ENCODE assay signal across 22 cellular contexts in genomic region chrX:54171091-54171490, GRCh38. TPM values are rescaled to one million over a fixed set of nuclear protein-coding genes. Genes with fewer than 3 reads are reported as not detected.
DNase-seq lines count a peak whose midpoint lies in the region; ATAC-seq, FAIRE-seq and TF ChIP-seq lines count a peak whose summit lies in the region.
"Had no signal": no experiment of that assay in that cellular context is flagged by ENCODE, and none has a peak within 500 bp of the region (broad histone marks: within the 10 kb centered on the region; RNA-seq: fewer than 3 reads in every experiment).

No MANE protein-coding gene starts in this region.

- no peak for TF ChIP-seq CTCF in HepG2 (CRISPR knock-in tag; IDR thresholded peaks at IDR 0.05)
- TF ChIP-seq CTCF in BE2C (IDR thresholded peaks at IDR 0.05; ENCODE audit: low read depth, low read length), result no peak

- H3F3A ChIP-seq in GM23248 (ENCODE audit: insufficient read depth), result peaks cover 6% of the 10 kb centered on the region; the same call in 1 of the 2 replicates

- BruUV-seq in HepG2 (replicated peaks; lab: Mats Ljungman, UMichigan), result no TSS peak

- H4K20me1 ChIP-seq in GM23248 (ENCODE audit: insufficient read depth) (no peaks in the 10 kb centered on the region), HepG2 (ENCODE audit: insufficient read depth, low read length) (no peaks in the 10 kb centered on the region)

- H3K27ac ChIP-seq in GM23248 (peak overlapping the region; percentile 41), HepG2 (ENCODE audit: extremely low read length, insufficient read depth, low read length) (no peak overlapping the region), subcutaneous abdominal adipose tissue (ENCODE audit: low read depth, low read length) (peak overlapping the region; percentile 77)
- H3K27ac ChIP-seq: 22Rv1; BLaER1 treated with 17β-estradiol and CSF1 and Interleukin-3, amounts not matched to agents 10 nM and 100 nM had no signal

- intact Hi-C loops in HepG2 (cut with micrococcal nuclease; ENCODE audit: unreplicated experiment), result no loop called here

- H3K79me2 ChIP-seq in GM23248 (ENCODE audit: insufficient read depth) (peaks cover 42% of the 10 kb centered on the region), HepG2 (ENCODE audit: insufficient read depth, low read length) (peaks cover 6% of the 10 kb centered on the region)

- H3K4me3 Mint-ChIP-seq in activated naive CD8-positive, alpha-beta T cell treated with anti-CD3 and anti-CD28 coated beads, Interleukin-2, amount 50 U/mL, for 24 hours, result no peak overlapping the region
- H3K4me3 Mint-ChIP-seq: B cell; CD14-positive monocyte; CD4-positive, alpha-beta T cell; CD8-positive, alpha-beta memory T cell had no signal

- H3K27me3 ChIP-seq in GM23248 (replicated peaks; ENCODE audit: insufficient read depth) (no peaks in the 10 kb centered on the region), adipocyte (replicated peaks; ENCODE audit: control insufficient read depth, insufficient read depth, low read length) (no peaks in the 10 kb centered on the region), HepG2 (ENCODE audit: control insufficient read depth in 1 of 2, insufficient read depth in 2 of 2, low read length in 2 of 2) (no peaks in the 10 kb centered on the region), subcutaneous abdominal adipose tissue (ENCODE audit: control insufficient read depth in 5 of 5, insufficient read depth in 4 of 5, low read length in 5 of 5) (peaks cover 0 to 6% (median 0%) of the 10 kb centered on the region in 5 donors), BE2C (no peaks in the 10 kb centered on the region)

- H3K4me2 ChIP-seq in GM23248 (ENCODE audit: unreplicated experiment) (peak overlapping the region; percentile 24), HepG2 (ENCODE audit: low read depth, low read length) (no peak overlapping the region)
- H3K4me2 ChIP-seq: BLaER1 treated with 17β-estradiol and CSF1 and Interleukin-3, amounts not matched to agents 10 nM and 100 nM had no signal

- no peak for ATAC-seq in HepG2
- ATAC-seq in activated naive CD8-positive, alpha-beta T cell treated with anti-CD3 and anti-CD28 coated beads, Interleukin-2, amount 50 U/mL, for 24 hours, result no peak
- ATAC-seq: GM12878 had no signal

- H3K36me3 ChIP-seq in GM23248 (ENCODE audit: low read depth) (no peaks in the 10 kb centered on the region), adipocyte (ENCODE audit: control insufficient read depth, insufficient read depth, low read length, severe bottlenecking) (no peaks in the 10 kb centered on the region), HepG2 (replicated peaks in 1 of 2; ENCODE audit: control insufficient read depth in 1 of 2, insufficient read depth in 2 of 2, low read length in 2 of 2) (no peaks in the 10 kb centered on the region), subcutaneous abdominal adipose tissue (ENCODE audit: control insufficient read depth in 5 of 5, insufficient read depth in 5 of 5, low read length in 5 of 5) (peaks cover 0 to 3% (median 0%) of the 10 kb centered on the region in 5 donors), BE2C (no peaks in the 10 kb centered on the region)

- H3K36me3 Mint-ChIP-seq in activated naive CD8-positive, alpha-beta T cell treated with anti-CD3 and anti-CD28 coated beads, Interleukin-2, amount 50 U/mL, for 24 hours (ENCODE audit: low read depth), result peaks cover 20% of the 10 kb centered on the region

- H3K4me3 ChIP-seq in GM23248 (no peak overlapping the region), adipocyte (ENCODE audit: low read length) (peak overlapping the region; percentile 13), HepG2 (replicated peaks in 1 of 3; ENCODE audit: insufficient read depth in 1 of 3, low read depth in 2 of 3, low read length in 3 of 3) (no peak overlapping the region), subcutaneous abdominal adipose tissue (ENCODE audit: low read depth in 1 of 5, low read length in 5 of 5) (no peak overlapping the region), BE2C (ENCODE audit: low read depth, low read length) (no peak overlapping the region)
- H3K4me3 ChIP-seq: BLaER1 treated with 17β-estradiol and CSF1 and Interleukin-3, amounts not matched to agents 10 nM and 100 nM; GM12878; HAP-1 had no signal

- no peaks in the 10 kb centered on the region for H3K9me3 Mint-ChIP-seq in activated naive CD8-positive, alpha-beta T cell treated with anti-CD3 and anti-CD28 coated beads, Interleukin-2, amount 50 U/mL, for 24 hours
- H3K9me3 Mint-ChIP-seq: CD4-positive, alpha-beta T cell; CD8-positive, alpha-beta memory T cell had no signal

- H3K27me3 Mint-ChIP-seq in activated naive CD8-positive, alpha-beta T cell treated with anti-CD3 and anti-CD28 coated beads, Interleukin-2, amount 50 U/mL, for 24 hours, result no peaks in the 10 kb centered on the region
- H3K27me3 Mint-ChIP-seq: B cell; CD4-positive, alpha-beta T cell; CD8-positive, alpha-beta memory T cell had no signal

- no peak overlapping the region for H3K27ac Mint-ChIP-seq in activated naive CD8-positive, alpha-beta T cell treated with anti-CD3 and anti-CD28 coated beads, Interleukin-2, amount 50 U/mL, for 24 hours
- H3K27ac Mint-ChIP-seq: B cell; CD14-positive monocyte; CD4-positive, alpha-beta T cell had no signal

- CTCF ChIA-PET in HepG2 (lab: Yijun Ruan, JAX; ENCODE audit: low intra/inter-chr PET ratio, low total read pairs), result no interaction called here

- H3K4me1 Mint-ChIP-seq in activated naive CD8-positive, alpha-beta T cell treated with anti-CD3 and anti-CD28 coated beads, Interleukin-2, amount 50 U/mL, for 24 hours, result peaks cover 3% of the 10 kb centered on the region
- H3K4me1 Mint-ChIP-seq: CD14-positive monocyte had no signal

- peak; percentile 21 for FAIRE-seq in HepG2 (lab: Jason Lieb, UNC)
- FAIRE-seq: A204.1, D721Med, GM12878, H54 had no signal

- no peak for DNase-seq in GM23248
- no peak for DNase-seq in adipocyte (ENCODE audit: low read depth)
- DNase-seq in HepG2 (ENCODE audit: low spot score), result no peak
- no peak for DNase-seq in epidermal melanocyte (ENCODE audit: insufficient read length, low spot score)
- no peak for DNase-seq in BE2C
- no peak for DNase-seq in activated naive CD8-positive, alpha-beta T cell treated with anti-CD3 and anti-CD28 coated beads, Interleukin-2, amount 50 U/mL, for 24 hours
- DNase-seq: CD4-positive, alpha-beta T cell; CD8-positive, alpha-beta memory T cell; DMS 273 treated with DMSO at 0.1 percent for 48 hours; DMS79; GDM1; GOT3 had no signal

- no peak for TF ChIP-seq POLR2A in HepG2 (IDR thresholded peaks at IDR 0.05; ENCODE audit: insufficient read depth in 1 of 2, low read depth in 2 of 2, low read length in 2 of 2)

- peaks cover 7% of the 10 kb centered on the region; the same call in 1 of the 2 replicates for H3K4me1 ChIP-seq in GM23248 (ENCODE audit: insufficient read depth)
- H3K4me1 ChIP-seq in adipocyte (ENCODE audit: control insufficient read depth, insufficient read depth, low read length), result peaks cover 38% of the 10 kb centered on the region
- H3K4me1 ChIP-seq in HepG2 (ENCODE audit: insufficient read depth, low read length), result no peaks in the 10 kb centered on the region
- H3K4me1 ChIP-seq in subcutaneous abdominal adipose tissue (ENCODE audit: control insufficient read depth in 5 of 5, insufficient read depth in 5 of 5, low read length in 5 of 5), result peaks cover 0 to 20% (median 0%) of the 10 kb centered on the region in 5 donors
- no peaks in the 10 kb centered on the region for H3K4me1 ChIP-seq in BE2C
- H3K4me1 ChIP-seq: BLaER1 treated with 17β-estradiol and CSF1 and Interleukin-3, amounts not matched to agents 10 nM and 100 nM had no signal

- no peaks in the 10 kb centered on the region for H3K9me3 ChIP-seq in GM23248 (ENCODE audit: low read depth)
- no peaks in the 10 kb centered on the region for H3K9me3 ChIP-seq in adipocyte (ENCODE audit: control insufficient read depth, low read length)
- no peaks in the 10 kb centered on the region for H3K9me3 ChIP-seq in HepG2 (ENCODE audit: low read length)
- H3K9me3 ChIP-seq in subcutaneous abdominal adipose tissue (ENCODE audit: control insufficient read depth in 5 of 5, low read length in 5 of 5), result no peaks in the 10 kb centered on the region
- no peaks in the 10 kb centered on the region for H3K9me3 ChIP-seq in BE2C
- H3K9me3 ChIP-seq: HAP-1 had no signal

- H2AFZ ChIP-seq in GM23248 (no peak overlapping the region), HepG2 (ENCODE audit: low read length) (no peak overlapping the region)

- TF ChIP-seq RAD21 in HepG2 (CRISPR knock-in tag; IDR thresholded peaks at IDR 0.05), result no peak

- no peaks in the 10 kb centered on the region for H3K9me2 ChIP-seq in GM23248 (ENCODE audit: insufficient read depth)

- POLR2A ChIA-PET in HepG2 (lab: Yijun Ruan, JAX), result interaction anchor here (0.8 kb wide), 1 partner anchor 126 kb away, joined by 3 read pairs; no protein-coding TSS in a partner anchor

- in situ Hi-C loops in GM23248 (cut with MboI), result no loop called here
- in situ Hi-C loops in HepG2 (cut with HindIII; ENCODE audit: extremely low pct_ligation_motif_present, low pct_unique_long_range_greater_than_20kb), result no loop called here

- H3K9ac ChIP-seq in GM23248 (no peak overlapping the region), adipocyte (ENCODE audit: low read length) (no peak overlapping the region), HepG2 (ENCODE audit: insufficient read depth, low read depth, low read length) (no peak overlapping the region), subcutaneous abdominal adipose tissue (ENCODE audit: low read length in 5 of 5) (no peak overlapping the region)
- H3K9ac ChIP-seq: BLaER1 treated with 17β-estradiol and CSF1 and Interleukin-3, amounts not matched to agents 10 nM and 100 nM had no signal

- TF ChIP-seq EP300 in HepG2 (IDR thresholded peaks at IDR 0.05; ENCODE audit: low read depth in 2 of 2, low read length in 2 of 2) (no peak), HepG2 (CRISPR knock-in tag; IDR thresholded peaks at IDR 0.05; ENCODE audit: borderline replicate concordance) (no peak)

RNA-seq across cellular contexts. Expression of gene FAM120C, which starts 12.0 kb away (rescaled TPM):
- 4.5 and 4.9 TPM in 2 replicates for total RNA-seq in GM23248 (2014; rRNA removed; shearing (Covaris generic))
- polyA plus RNA-seq in GM23248 (2016; fragmentation: Nextera tagmentation; extraction: Ambion mirVana), result 4.1 and 4.3 TPM in 2 replicates
- 7.4 and 7.5 TPM in 2 replicates for total RNA-seq in HepG2 (2016; rRNA removed; fragmentation: Illumina TruSeq; extraction: Trizol)
- 0.88 and 1.9 TPM in 2 replicates for total RNA-seq in HepG2 (2016; cell fraction: cytosol; rRNA removed; fragmentation: Illumina TruSeq; extraction: Trizol; ENCODE audit: low read depth)
- total RNA-seq in HepG2 (2016; cell fraction: insoluble cytoplasmic fraction; rRNA removed; fragmentation: Illumina TruSeq; extraction: Trizol), result 7.2 and 7.3 TPM in 2 replicates
- 3.4 and 3.6 TPM in 2 replicates for total RNA-seq in HepG2 (2016; cell fraction: membrane; rRNA removed; fragmentation: Illumina TruSeq; extraction: Trizol)
- 10.8 and 12.4 TPM in 2 replicates for total RNA-seq in HepG2 (2016; cell fraction: nucleus; rRNA removed; fragmentation: Illumina TruSeq; extraction: Trizol)
- 4.6 and 6.4 TPM in 2 replicates for polyA plus RNA-seq in HepG2 (2011; rRNA removed)
- polyA plus RNA-seq in HepG2 (2011; cell fraction: cytosol; rRNA removed), result 2.8 and 6.5 TPM in 2 replicates
- 24.8 and 26.9 TPM in 2 replicates for polyA plus RNA-seq in HepG2 (2011; cell fraction: nucleus; rRNA removed)
- polyA plus RNA-seq in HepG2 (2012), result 3.9 and 5.6 TPM in 2 replicates
- 1.2 TPM in 2 replicates for polyA plus RNA-seq in HepG2 (2016; cell fraction: cytosol; fragmentation: Illumina TruSeq; extraction: Trizol; ENCODE audit: low read depth)
- 7.1 and 7.8 TPM in 2 replicates for polyA plus RNA-seq in HepG2 (2016; cell fraction: insoluble cytoplasmic fraction; fragmentation: Illumina TruSeq; extraction: Trizol; ENCODE audit: low read depth)
- 1.8 and 1.9 TPM in 2 replicates for polyA plus RNA-seq in HepG2 (2016; cell fraction: membrane; fragmentation: Illumina TruSeq; extraction: Trizol; ENCODE audit: low read depth)
- 19.3 and 26.8 TPM in 2 replicates for polyA plus RNA-seq in HepG2 (2016; cell fraction: nucleus; fragmentation: Illumina TruSeq; extraction: Trizol; ENCODE audit: insufficient read depth, low read depth)
- polyA minus RNA-seq in HepG2 (2011; rRNA and poly(A)+ RNA removed; ENCODE audit: low replicate concordance), result 9.1 and 25.5 TPM in 2 replicates
- 3.6 and 5.7 TPM in 2 replicates for polyA minus RNA-seq in HepG2 (2011; cell fraction: cytosol; rRNA and poly(A)+ RNA removed)
- 20.1 and 22.3 TPM in 2 replicates for polyA minus RNA-seq in HepG2 (2011; cell fraction: nucleus; rRNA and poly(A)+ RNA removed)
- polyA plus RNA-seq in BE2C (2012; ENCODE audit: insufficient read depth, insufficient read length, low read depth), result 12.2 TPM
